ENCODE assay signal across 15 cellular contexts in genomic region chr1:116286541-116286971, GRCh38.
A peak's percentile ranks its signal among the peaks of the same experiment; 100 is the strongest.
DNase-seq lines count a peak whose midpoint lies in the region; ATAC-seq, FAIRE-seq and TF ChIP-seq lines count a peak whose summit lies in the region.
"Had no signal": no experiment of that assay in that cellular context is flagged by ENCODE, and none has a peak within 500 bp of the region (broad histone marks: within the 10 kb centered on the region; RNA-seq: fewer than 3 reads in every experiment).

No MANE protein-coding gene starts in this region.

- H3K4me3 ChIP-seq in AG10803 (ENCODE audit: low read length) (no peak overlapping the region), astrocyte (ENCODE audit: insufficient read depth, low read depth, low read length) (no peak overlapping the region), right atrium auricular region (no peak overlapping the region)
- H3K4me3 ChIP-seq: GM23338 had no signal

- peaks cover 1% of the 10 kb centered on the region for H3K27me3 Mint-ChIP-seq in astrocyte (ENCODE audit: low read depth, unreplicated experiment)

- intact Hi-C loops in head of caudate nucleus (cut with DNase I): no loop called here

- no peaks in the 10 kb centered on the region for H3K36me3 ChIP-seq in astrocyte (ENCODE audit: insufficient read depth, low read length)
- no peaks in the 10 kb centered on the region for H3K36me3 ChIP-seq in right atrium auricular region

- H3K4me1 Mint-ChIP-seq in astrocyte (ENCODE audit: low read depth, unreplicated experiment): peaks cover 18% of the 10 kb centered on the region
- H3K4me1 Mint-ChIP-seq: GM23338; stimulated activated effector memory CD8-positive, alpha-beta T cell treated with anti-CD3 and anti-CD28 coated beads, Interleukin-12 subunit alpha, Interleukin-12 subunit beta, amount 100 ng/mL, for 72 hours had no signal

- no peak overlapping the region for H3K4me3 Mint-ChIP-seq in astrocyte (ENCODE audit: unreplicated experiment)
- H3K4me3 Mint-ChIP-seq: GM23338; stimulated activated effector memory CD8-positive, alpha-beta T cell treated with anti-CD3 and anti-CD28 coated beads, Interleukin-12 subunit alpha, Interleukin-12 subunit beta, amount 100 ng/mL, for 72 hours had no signal

- H2AFZ ChIP-seq in astrocyte (ENCODE audit: low read depth, low read length): no peak overlapping the region
- H2AFZ ChIP-seq: GM23338 had no signal

- no peak overlapping the region for H3K27ac Mint-ChIP-seq in astrocyte (ENCODE audit: unreplicated experiment)
- H3K27ac Mint-ChIP-seq: GM23338; progenitor cell of endocrine pancreas; stimulated activated effector memory CD8-positive, alpha-beta T cell treated with anti-CD3 and anti-CD28 coated beads, Interleukin-12 subunit alpha, Interleukin-12 subunit beta, amount 100 ng/mL, for 72 hours had no signal

- in situ Hi-C loops in KBM-7 (cut with MboI; ENCODE audit: low pct_unique_long_range_greater_than_20kb, low sequenced_read_pairs): no loop called here

- H3K36me3 Mint-ChIP-seq in astrocyte (ENCODE audit: low read depth, unreplicated experiment): no peaks in the 10 kb centered on the region
- H3K36me3 Mint-ChIP-seq: stimulated activated effector memory CD8-positive, alpha-beta T cell treated with anti-CD3 and anti-CD28 coated beads, Interleukin-12 subunit alpha, Interleukin-12 subunit beta, amount 100 ng/mL, for 72 hours had no signal

- no peak overlapping the region for H3K9ac ChIP-seq in astrocyte (ENCODE audit: low read length)

- no peaks in the 10 kb centered on the region for H3K27me3 ChIP-seq in astrocyte (ENCODE audit: insufficient read depth, low read length)
- H3K27me3 ChIP-seq in right atrium auricular region: no peaks in the 10 kb centered on the region

- no peak for FAIRE-seq in astrocyte (lab: Jason Lieb, UNC)

- DNase-seq in AG10803 (ENCODE audit: low read depth): peak; percentile 87
- peak; percentile 90 for DNase-seq in HS-27A (ENCODE audit: low read depth)
- DNase-seq in astrocyte (ENCODE audit: low read depth): peak; percentile 52
- DNase-seq in iris pigment epithelial cell (ENCODE audit: low read depth): peak; percentile 85
- DNase-seq in right atrium auricular region (ENCODE audit: low spot score): no peak
- DNase-seq in head of caudate nucleus: no peak
- no peak for DNase-seq in KBM-7
- DNase-seq: activated CD8-positive, alpha-beta memory T cell treated with anti-CD3 and anti-CD28 coated beads for 24 hours; activated naive CD4-positive, alpha-beta T cell; AML-193; stimulated activated CD4-positive, alpha-beta T cell treated with anti-CD3 and anti-CD28 coated beads, Interleukin-4, amount 100 ng/mL, for 1 hour had no signal

- peaks cover 5% of the 10 kb centered on the region for H3K9me3 Mint-ChIP-seq in astrocyte (ENCODE audit: unreplicated experiment)
- H3K9me3 Mint-ChIP-seq: GM23338; stimulated activated effector memory CD8-positive, alpha-beta T cell treated with anti-CD3 and anti-CD28 coated beads, Interleukin-12 subunit alpha, Interleukin-12 subunit beta, amount 100 ng/mL, for 72 hours had no signal

- no peak for ATAC-seq in HG03442 (IDR thresholded peaks at IDR 0.05; ENCODE audit: unreplicated experiment)
- ATAC-seq: GM23338; stimulated activated effector memory CD8-positive, alpha-beta T cell treated with anti-CD3 and anti-CD28 coated beads, Interleukin-12 subunit alpha, Interleukin-12 subunit beta, amount 100 ng/mL, for 72 hours had no signal

- H3K4me2 ChIP-seq in astrocyte (ENCODE audit: low read length): no peak overlapping the region
- H3K4me2 ChIP-seq: GM23338 had no signal

- no peak for TF ChIP-seq CTCF in AG10803 (conservative IDR thresholded peaks at IDR 0.05; ENCODE audit: low read length)
- no peak for TF ChIP-seq CTCF in astrocyte (IDR thresholded peaks at IDR 0.05; ENCODE audit: insufficient read depth, low read depth, low read length)
- no peak for TF ChIP-seq CTCF in right atrium auricular region (IDR thresholded peaks at IDR 0.05)

- no peaks in the 10 kb centered on the region for H3K79me2 ChIP-seq in astrocyte (ENCODE audit: insufficient read depth, low read length)

- H4K20me1 ChIP-seq in astrocyte (ENCODE audit: insufficient read depth, low read length): no peaks in the 10 kb centered on the region

- H3K4me1 ChIP-seq in astrocyte (ENCODE audit: insufficient read depth, low read length) (no peaks in the 10 kb centered on the region), right atrium auricular region (no peaks in the 10 kb centered on the region)

- no peak overlapping the region for H3K27ac ChIP-seq in astrocyte (ENCODE audit: low read depth, low read length)
- no peak overlapping the region for H3K27ac ChIP-seq in right atrium auricular region

- H3K9me3 ChIP-seq in astrocyte (ENCODE audit: insufficient read depth, low read depth, low read length): no peaks in the 10 kb centered on the region
- H3K9me3 ChIP-seq in right atrium auricular region: no peaks in the 10 kb centered on the region

Comparison
In these comparisons a context has a peak if more than half of its experiments do, and no peak if none do; other contexts are left out.
1. DNase-seq: peak in AG10803 (single experiment), HS-27A (single experiment), astrocyte (single experiment) and iris pigment epithelial cell (single experiment); none in right atrium auricular region (single experiment), head of caudate nucleus (0 of 42) and KBM-7 (single experiment).